13 cellular contexts compared by ENCODE assay signal in the genomic region with DNA sequence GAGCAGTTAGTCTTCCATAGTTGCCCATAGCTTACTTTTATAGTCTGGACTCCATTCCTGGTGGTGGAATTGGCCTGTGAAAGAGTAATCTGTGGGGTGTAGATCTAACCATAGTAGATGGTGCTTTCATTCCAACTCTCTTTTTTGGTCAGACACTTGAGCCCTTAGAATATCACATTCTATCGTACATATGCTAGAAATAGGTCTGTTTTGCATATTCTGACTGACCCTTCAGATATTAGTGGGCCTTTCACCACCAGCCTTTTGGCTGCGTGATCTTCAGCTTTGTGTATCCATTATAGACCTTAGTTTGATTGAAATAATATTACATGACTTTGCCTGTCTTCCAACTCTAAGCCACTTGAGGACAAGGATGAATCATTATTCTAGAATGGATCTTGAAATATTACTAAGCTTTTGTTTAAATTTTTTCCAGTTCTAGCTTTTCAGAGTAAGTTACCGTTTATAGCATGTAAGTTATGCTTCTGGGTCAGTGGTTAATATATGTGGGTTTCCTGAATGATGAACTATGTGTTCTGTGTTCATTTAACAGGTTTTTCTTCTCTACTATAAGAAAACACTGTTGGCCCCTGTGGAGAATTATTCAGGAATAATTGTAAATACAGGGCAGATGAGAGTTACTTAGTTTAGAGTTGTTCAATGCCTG. TPM values are rescaled to one million over a fixed set of nuclear protein-coding genes. Genes with fewer than 3 reads are reported as not detected.
DNase-seq lines count a peak whose midpoint lies in the region; ATAC-seq and TF ChIP-seq lines count a peak whose summit lies in the region.
"Had no signal": no experiment of that assay in that cellular context is flagged by ENCODE, and none has a peak within 500 bp of the region (broad histone marks: within the 10 kb centered on the region; RNA-seq: fewer than 3 reads in every experiment).

No MANE protein-coding gene starts in this region.

- peaks cover 56% of the 10 kb centered on the region for H3K4me1 ChIP-seq in CD4-positive, CD25-positive, alpha-beta regulatory T cell (ENCODE audit: control insufficient read depth, insufficient read depth, low read length, poor library complexity, severe bottlenecking)

- no peak for ATAC-seq in CD4-positive, CD25-positive, alpha-beta regulatory T cell (ENCODE audit: low read depth in 2 of 2)
- ATAC-seq in GM18511 (IDR thresholded peaks at IDR 0.05; ENCODE audit: unreplicated experiment) (peak; percentile 58), HG02938 (IDR thresholded peaks at IDR 0.05; ENCODE audit: unreplicated experiment) (peak; percentile 57)

- H3K4me3 Mint-ChIP-seq in CD4-positive, CD25-positive, alpha-beta regulatory T cell: peak overlapping the region; percentile 1 to 35 (median 8)
- H3K4me3 Mint-ChIP-seq in chondrocyte (ENCODE audit: unreplicated experiment): no peak overlapping the region

- H3K36me3 ChIP-seq in CD4-positive, CD25-positive, alpha-beta regulatory T cell (ENCODE audit: control insufficient read depth, insufficient read depth, low read length): peaks cover 10% of the 10 kb centered on the region

- no peaks in the 10 kb centered on the region for H3K9me3 Mint-ChIP-seq in CD4-positive, CD25-positive, alpha-beta regulatory T cell
- H3K9me3 Mint-ChIP-seq in chondrocyte (ENCODE audit: low read depth): no peaks in the 10 kb centered on the region

- H3K4me1 Mint-ChIP-seq in CD4-positive, CD25-positive, alpha-beta regulatory T cell: peaks cover 34 to 78% (median 62%) of the 10 kb centered on the region in 4 donors
- peaks cover 60% of the 10 kb centered on the region for H3K4me1 Mint-ChIP-seq in chondrocyte (ENCODE audit: low read depth)

- H3K27me3 Mint-ChIP-seq in CD4-positive, CD25-positive, alpha-beta regulatory T cell: no peaks in the 10 kb centered on the region
- H3K27me3 Mint-ChIP-seq in chondrocyte (ENCODE audit: low read depth): no peaks in the 10 kb centered on the region

- H3K27me3 ChIP-seq in CD4-positive, CD25-positive, alpha-beta regulatory T cell (ENCODE audit: control insufficient read depth, insufficient read depth, low read length): no peaks in the 10 kb centered on the region
- H3K27me3 ChIP-seq: tibial nerve had no signal

- no peaks in the 10 kb centered on the region for H3K9me3 ChIP-seq in CD4-positive, CD25-positive, alpha-beta regulatory T cell (ENCODE audit: control insufficient read depth in 2 of 2, low read length in 2 of 2)
- H3K9me3 ChIP-seq: tibial nerve had no signal

- H3K27ac ChIP-seq in CD4-positive, CD25-positive, alpha-beta regulatory T cell (ENCODE audit: insufficient read depth, low read length, poor library complexity, severe bottlenecking): no peak overlapping the region
- H3K27ac ChIP-seq: tibial nerve had no signal

- H3K27ac Mint-ChIP-seq in CD4-positive, CD25-positive, alpha-beta regulatory T cell: peak overlapping the region; percentile 2 to 90 (median 3)
- peak overlapping the region; percentile 39 for H3K27ac Mint-ChIP-seq in chondrocyte (ENCODE audit: unreplicated experiment)

- no peak for TF ChIP-seq CTCF in chondrocyte (IDR thresholded peaks at IDR 0.05)

- peaks cover 22% of the 10 kb centered on the region for H3K36me3 Mint-ChIP-seq in CD4-positive, CD25-positive, alpha-beta regulatory T cell
- no peaks in the 10 kb centered on the region for H3K36me3 Mint-ChIP-seq in chondrocyte (ENCODE audit: low read depth)

- DNase-seq in CD4-positive, CD25-positive, alpha-beta regulatory T cell: no peak
- DNase-seq in chondrocyte (ENCODE audit: low spot score) (no peak), T-helper 9 cell (no peak), NCI-H82 (lab: John Stamatoyannopoulos, UW) (no peak), SHP77 (lab: John Stamatoyannopoulos, UW) (no peak), NOMO-1 (lab: John Stamatoyannopoulos, UW; ENCODE audit: unreplicated experiment in 2 of 2) (no peak)
- DNase-seq: activated CD4-positive, alpha-beta T cell treated with anti-CD3 and anti-CD28 coated beads for 48 hours; hippocampal formation; retina; SIG-M5 had no signal

- no peak overlapping the region for H3K4me3 ChIP-seq in CD4-positive, CD25-positive, alpha-beta regulatory T cell (ENCODE audit: low read depth, low read length)
- H3K4me3 ChIP-seq: tibial nerve had no signal

RNA-seq across cellular contexts. Expression of a gene that starts 8.7 kb away (rescaled TPM):
- total RNA-seq in CD4-positive, CD25-positive, alpha-beta regulatory T cell: 156 TPM
- 100 to 1,000 TPM; 179 to 200 (median 186) TPM for polyA plus RNA-seq in CD4-positive, CD25-positive, alpha-beta regulatory T cell
- 204 to 231 TPM (median 216 TPM) in 3 replicates for total RNA-seq in chondrocyte

Comparison
In these comparisons a context has a peak if more than half of its experiments do, and no peak if none do; other contexts are left out.
1. ATAC-seq: peak in GM18511 (single experiment) and HG02938 (single experiment); none in CD4-positive, CD25-positive, alpha-beta regulatory T cell (0 of 2).